In genomic region chr2:95061119-95061512, GRCh38 we compare ENCODE assay signal across 24 cellular contexts. TPM values are rescaled to one million over a fixed set of nuclear protein-coding genes. Genes with fewer than 3 reads are reported as not detected.
DNase-seq lines count a peak whose midpoint lies in the region; ATAC-seq and TF ChIP-seq lines count a peak whose summit lies in the region.
"Had no signal": no experiment of that assay in that cellular context is flagged by ENCODE, and none has a peak within 500 bp of the region (broad histone marks: within the 10 kb centered on the region; RNA-seq: fewer than 3 reads in every experiment).

No MANE protein-coding gene starts in this region.

- TF ChIP-seq CTCF in spleen (IDR thresholded peaks at IDR 0.05 in 8 of 11, conservative IDR thresholded peaks at IDR 0.05 in 3 of 11), result no peak

- H3K9me3 ChIP-seq in KOPT-K1 (ENCODE audit: insufficient read depth, low read length, poor library complexity, severe bottlenecking) (peaks cover under 1% of the 10 kb centered on the region), spleen (no peaks in the 10 kb centered on the region)
- H3K9me3 ChIP-seq: heart right ventricle had no signal

- peaks cover 0 to 36% (median 0%) of the 10 kb centered on the region in 7 donors for H3K27me3 ChIP-seq in spleen (replicated peaks in 1 of 7)

- 74 to 100% (median 86%) methylated on average over 1 of the region's 1 CpG for WGBS in spleen, 5 donors

- no peak for ATAC-seq in GM18520 (IDR thresholded peaks at IDR 0.05; ENCODE audit: unreplicated experiment)
- ATAC-seq: left cardiac atrium, PC-3 had no signal

- H3K4me3 ChIP-seq in spleen, result no peak overlapping the region
- H3K4me3 ChIP-seq: heart right ventricle, skin epidermis had no signal

- peak; percentile 7 for DNase-seq in activated CD8-positive, alpha-beta memory T cell treated with anti-CD3 and anti-CD28 coated beads, Interleukin-2, amount 50 U/mL, for 48 hours
- DNase-seq in activated CD8-positive, alpha-beta memory T cell treated with anti-CD3 and anti-CD28 coated beads, Interleukin-2, amount 50 U/mL, for 4 hours, result no peak
- DNase-seq in caudate nucleus (lab: John Stamatoyannopoulos, UW) (no peak), spleen (peak; percentile 21), NCI-H2029 treated with DMSO at 0.1 percent for 48 hours (lab: John Stamatoyannopoulos, UW) (no peak)
- DNase-seq: ACHN; activated CD4-positive, alpha-beta T cell treated with anti-CD3 and anti-CD28 coated beads for 1 hour; activated T-cell treated with anti-CD3 and anti-CD28 coated beads for 4 hours; heart right ventricle; left cardiac atrium; NCI-H1436 treated with DMSO at 0.1 percent for 48 hours; NCI-H510A; PC-3; Right ventricle myocardium superior had no signal

- no peak for TF ChIP-seq POLR2A in spleen (IDR thresholded peaks at IDR 0.05)

- H3K4me1 ChIP-seq in spleen, result no peaks in the 10 kb centered on the region
- H3K4me1 ChIP-seq: heart right ventricle had no signal

- intact Hi-C loops in spleen (cut with DNase I; ENCODE audit: low total_unique reads), result no loop called here

- peak overlapping the region; percentile 98 for H3K27ac ChIP-seq in KOPT-K1 (ENCODE audit: low read depth, low read length, poor library complexity, severe bottlenecking)
- peak overlapping the region; percentile 93 for H3K27ac ChIP-seq in caudate nucleus (ENCODE audit: low read depth, low read length)
- no peak overlapping the region for H3K27ac ChIP-seq in spleen
- H3K27ac ChIP-seq: epithelial cell of prostate, heart right ventricle, KMS-11 had no signal

- no peaks in the 10 kb centered on the region for H3K36me3 ChIP-seq in KOPT-K1 (ENCODE audit: insufficient read depth, low read length)
- H3K36me3 ChIP-seq in spleen, result no peaks in the 10 kb centered on the region
- H3K36me3 ChIP-seq: heart right ventricle had no signal

RNA-seq across cellular contexts. Expression of gene MAL, which starts 35.6 kb away (rescaled TPM):
- total RNA-seq in spleen, result 10 to 100 TPM in 3 of 7 donors, 1 to 10 TPM in 4; 4.7 to 18.8 (median 8.1) TPM
- 10 to 100 TPM in 1 of 3 donors, 1 to 10 TPM in 2; 8.4 to 12.7 (median 9.0) TPM for polyA plus RNA-seq in spleen
- total RNA-seq: fibroblast of villous mesenchyme, H1, HT1080, subcutaneous adipose tissue had no signal
- polyA plus RNA-seq: BJ, H1 had no signal

Comparison
In these comparisons a context has a peak if more than half of its experiments do, and no peak if none do; other contexts are left out.
1. DNase-seq: peak in activated CD8-positive, alpha-beta memory T cell treated with anti-CD3 and anti-CD28 coated beads, Interleukin-2, amount 50 U/mL, for 48 hours (single experiment) and spleen (single experiment); none in activated CD8-positive, alpha-beta memory T cell treated with anti-CD3 and anti-CD28 coated beads, Interleukin-2, amount 50 U/mL, for 4 hours (single experiment), caudate nucleus (0 of 61) and NCI-H2029 treated with DMSO at 0.1 percent for 48 hours (single experiment).
2. H3K27ac ChIP-seq: peak in KOPT-K1 (single experiment) and caudate nucleus (single experiment); none in spleen (0 of 8).